Comparison of ENCODE assay signal across 31 cellular contexts in genomic region chr11:23542171-23542570, GRCh38.
"Had no signal": no experiment of that assay in that cellular context is flagged by ENCODE, and none has a peak within 500 bp of the region (broad histone marks: within the 10 kb centered on the region; RNA-seq: fewer than 3 reads in every experiment).

No MANE protein-coding gene starts in this region.

- H2AFZ ChIP-seq: neural progenitor cell, parathyroid adenoma had no signal

- H3K9me3 Mint-ChIP-seq: natural killer cell; stimulated activated memory B cell treated with anti-CD40 and anti-IgM and Interleukin-4, amounts not matched to agents 10 μg/mL and 1 μg/mL and 100 μg/mL, for 72 hours; stimulated activated naive CD8-positive, alpha-beta T cell treated with anti-CD3 and anti-CD28 coated beads, Interleukin-15, amount 100 ng/mL, for 72 hours; type B pancreatic cell had no signal

- H3K27me3 ChIP-seq: neural progenitor cell, ovary, right lobe of liver, sigmoid colon, suprapubic skin, testis, tibial artery, transverse colon, upper lobe of right lung, uterus had no signal

- H3K4me2 ChIP-seq: neural progenitor cell, smooth muscle cell had no signal

- H3K4me3 ChIP-seq: neural progenitor cell, ovary, psoas muscle, right lobe of liver, sigmoid colon, smooth muscle cell, spleen, suprapubic skin, testis, tibial artery, transverse colon, upper lobe of right lung, uterus had no signal

- H3K9me3 ChIP-seq: ovary, psoas muscle, right lobe of liver, sigmoid colon, suprapubic skin, testis, tibial artery, transverse colon, upper lobe of right lung, uterus had no signal

- H3K9ac ChIP-seq: neural progenitor cell, parathyroid adenoma had no signal

- H3K79me2 ChIP-seq: parathyroid adenoma had no signal

- ATAC-seq: naive thymus-derived CD4-positive, alpha-beta T cell; psoas muscle; right cardiac atrium; right lobe of liver; stimulated activated memory B cell treated with anti-CD40 and anti-IgM and Interleukin-4, amounts not matched to agents 10 μg/mL and 1 μg/mL and 100 μg/mL, for 72 hours; stimulated activated naive CD8-positive, alpha-beta T cell treated with anti-CD3 and anti-CD28 coated beads, Interleukin-15, amount 100 ng/mL, for 72 hours; stimulated activated naive CD8-positive, alpha-beta T cell treated with anti-CD3 and anti-CD28 coated beads, Interleukin-15, Interleukin-2, amounts not matched to agents 100 U/mL and 50 U/mL, for 24 hours; upper lobe of right lung had no signal

- H3K36me3 Mint-ChIP-seq: naive thymus-derived CD4-positive, alpha-beta T cell; natural killer cell; neural progenitor cell; stimulated activated memory B cell treated with anti-CD40 and anti-IgM and Interleukin-4, amounts not matched to agents 10 μg/mL and 1 μg/mL and 100 μg/mL, for 72 hours; type B pancreatic cell had no signal

- H3K27me3 Mint-ChIP-seq: naive thymus-derived CD4-positive, alpha-beta T cell; stimulated activated memory B cell treated with anti-CD40 and anti-IgM and Interleukin-4, amounts not matched to agents 10 μg/mL and 1 μg/mL and 100 μg/mL, for 72 hours; stimulated activated naive CD8-positive, alpha-beta T cell treated with anti-CD3 and anti-CD28 coated beads, Interleukin-15, amount 100 ng/mL, for 72 hours had no signal

- H3K36me3 ChIP-seq: neural progenitor cell, ovary, right lobe of liver, sigmoid colon, spleen, suprapubic skin, tibial artery, transverse colon, upper lobe of right lung, uterus had no signal

- H3K4me1 Mint-ChIP-seq: nephron; neural progenitor cell; stimulated activated memory B cell treated with anti-CD40 and anti-IgM and Interleukin-4, amounts not matched to agents 10 μg/mL and 1 μg/mL and 100 μg/mL, for 72 hours; stimulated activated naive CD8-positive, alpha-beta T cell treated with anti-CD3 and anti-CD28 coated beads, Interleukin-15, amount 100 ng/mL, for 72 hours had no signal

- H3K27ac ChIP-seq: neural progenitor cell, ovary, parathyroid adenoma, psoas muscle, right lobe of liver, sigmoid colon, spleen, suprapubic skin, testis, tibial artery, transverse colon, upper lobe of right lung, uterus had no signal

- H3K4me3 Mint-ChIP-seq: naive thymus-derived CD4-positive, alpha-beta T cell; nephron; neural progenitor cell; stimulated activated memory B cell treated with anti-CD40 and anti-IgM and Interleukin-4, amounts not matched to agents 10 μg/mL and 1 μg/mL and 100 μg/mL, for 72 hours; stimulated activated naive CD8-positive, alpha-beta T cell treated with anti-CD3 and anti-CD28 coated beads, Interleukin-15, amount 100 ng/mL, for 72 hours; type B pancreatic cell had no signal

- H3K4me1 ChIP-seq: neural progenitor cell, parathyroid adenoma, psoas muscle, right lobe of liver, spleen, suprapubic skin, testis, upper lobe of right lung, uterus had no signal

- H3K27ac Mint-ChIP-seq: naive thymus-derived CD4-positive, alpha-beta T cell; nephron; neural progenitor cell; stimulated activated memory B cell treated with anti-CD40 and anti-IgM and Interleukin-4, amounts not matched to agents 10 μg/mL and 1 μg/mL and 100 μg/mL, for 72 hours; stimulated activated naive CD8-positive, alpha-beta T cell treated with anti-CD3 and anti-CD28 coated beads, Interleukin-15, amount 100 ng/mL, for 72 hours; type B pancreatic cell had no signal

- DNase-seq: naive thymus-derived CD4-positive, alpha-beta T cell; natural killer cell; occipital lobe; ovary; posterior cingulate gyrus; psoas muscle; right cardiac atrium; right lobe of liver; sigmoid colon; spleen; stimulated activated CD4-positive, alpha-beta T cell treated with anti-CD3 and anti-CD28 coated beads, Interleukin-12 subunit alpha, Interleukin-12 subunit beta, amount 100 ng/mL, for 4 hours; stimulated activated CD4-positive, alpha-beta T cell treated with anti-CD3 and anti-CD28 coated beads, Interleukin-1b, Interleukin-23, amount 100 ng/mL, for 48 hours; stimulated activated CD4-positive, alpha-beta T cell treated with anti-CD3 and anti-CD28 coated beads, Interleukin-4, amount 100 ng/mL, for 1 hour; stimulated activated CD4-positive, alpha-beta T cell treated with anti-CD3 and anti-CD28 coated beads, Interleukin-4, amount 100 ng/mL, for 4 hours; stimulated activated CD8-positive, alpha-beta memory T cell treated with anti-CD3 and anti-CD28 coated beads, Interleukin-4, amount 100 ng/mL, for 48 hours; stimulated activated naive CD4-positive, alpha-beta T cell; stimulated activated naive CD8-positive, alpha-beta T cell treated with anti-CD3 and anti-CD28 coated beads, Interleukin-15, amount 100 ng/mL, for 72 hours; stimulated activated naive CD8-positive, alpha-beta T cell treated with anti-CD3 and anti-CD28 coated beads, Interleukin-15, Interleukin-2, amounts not matched to agents 100 U/mL and 50 U/mL, for 24 hours; substantia nigra; testis; tibial artery; transverse colon; upper lobe of right lung; uterus had no signal
